In the genomic region with DNA sequence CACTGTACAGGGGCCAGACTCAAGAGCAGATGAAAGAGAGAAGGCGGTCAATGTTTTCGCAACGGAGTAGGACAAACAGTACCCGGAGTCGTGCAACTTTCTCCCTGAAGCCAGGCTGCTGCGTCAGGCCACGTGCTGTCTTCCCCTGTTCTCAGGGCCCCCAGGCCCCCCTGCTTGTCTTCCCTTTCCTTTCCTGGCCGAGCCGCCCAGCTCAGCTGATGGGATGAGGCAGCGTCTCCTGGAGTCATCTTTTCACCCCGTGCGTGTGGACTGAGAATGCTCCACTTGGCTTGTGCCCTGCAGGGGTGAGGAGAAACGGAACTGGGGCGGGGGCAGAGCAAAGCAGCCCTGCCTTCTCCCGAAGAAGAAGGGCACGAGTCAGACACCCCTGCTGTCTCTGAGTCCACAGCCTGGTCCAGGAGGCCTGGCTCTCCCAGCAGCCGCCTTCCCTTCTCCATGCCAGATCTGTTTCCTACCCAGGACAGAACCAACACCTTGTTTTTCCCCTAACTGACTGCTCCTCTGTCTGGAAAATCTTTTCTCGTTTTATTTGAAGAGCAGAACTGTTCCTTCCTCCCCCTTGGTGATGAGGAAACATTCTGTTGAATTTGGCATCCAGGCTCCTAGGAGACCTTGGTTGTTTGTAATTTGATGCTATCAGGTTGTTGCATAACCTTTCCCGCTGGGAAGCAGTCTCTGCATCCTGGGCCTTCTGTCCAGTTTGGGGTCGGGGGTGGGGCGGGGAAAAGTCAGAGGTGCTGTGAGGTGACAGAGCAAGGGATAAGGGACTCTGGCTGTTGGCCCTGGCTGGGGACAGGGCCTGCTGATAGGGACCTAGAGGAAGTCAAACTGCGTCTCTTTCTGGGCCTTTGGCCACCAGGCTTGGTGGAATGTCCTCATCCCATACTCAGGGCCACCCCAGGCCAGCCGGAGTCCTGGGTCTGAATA, we compare ENCODE assay signal across 8 cellular contexts.
DNase-seq lines count a peak whose midpoint lies in the region; ATAC-seq, FAIRE-seq and TF ChIP-seq lines count a peak whose summit lies in the region.

No MANE protein-coding gene starts in this region.

- H3K4me1 ChIP-seq in endothelial cell of umbilical vein (ENCODE audit: control insufficient read depth, extremely low read depth, insufficient read depth, low read length) = peaks cover 36% of the 10 kb centered on the region
- peaks cover 0 to 11% of the 10 kb centered on the region in 2 donors for H3K4me1 ChIP-seq in mucosa of rectum (ENCODE audit: control insufficient read depth in 2 of 2, insufficient read depth in 2 of 2, low read length in 2 of 2)
- peaks cover 0 to 2% of the 10 kb centered on the region in 2 donors for H3K4me1 ChIP-seq in aorta (ENCODE audit: control insufficient read depth in 1 of 2, insufficient read depth in 2 of 2, low read length in 2 of 2)
- H3K4me1 ChIP-seq in CD8-positive, alpha-beta memory T cell (ENCODE audit: insufficient read depth, low read length) = peaks cover 11% of the 10 kb centered on the region

- H3K4me2 ChIP-seq in endothelial cell of umbilical vein (ENCODE audit: insufficient read depth, low read length) = no peak overlapping the region

- no peaks in the 10 kb centered on the region for H3K79me2 ChIP-seq in endothelial cell of umbilical vein (ENCODE audit: control insufficient read depth, insufficient read depth, low read length)

- H2AFZ ChIP-seq in endothelial cell of umbilical vein (ENCODE audit: low read depth, low read length) = peak overlapping the region; percentile 64

- peak; percentile 25 for TF ChIP-seq POLR2A in endothelial cell of umbilical vein (IDR thresholded peaks at IDR 0.05; ENCODE audit: low read depth, low read length)

- peaks cover 13% of the 10 kb centered on the region for H3K4me1 Mint-ChIP-seq in Calu3 (ENCODE audit: low read depth, unreplicated experiment)
- H3K4me1 Mint-ChIP-seq in CD8-positive, alpha-beta memory T cell = peaks cover 3 to 21% (median 14%) of the 10 kb centered on the region in 3 donors

- CTCF ChIA-PET in Calu3 (lab: Charles Lee) (no interaction called here), endothelial cell of umbilical vein (lab: Charles Lee) (interaction anchor here (0.7 to 5.2 kb wide), 4 partner anchors 21 to 66 kb away, joined by 3 to 24 read pairs (median 5); no protein-coding TSS in a partner anchor)
- CTCF ChIA-PET in CD8-positive, alpha-beta memory T cell (lab: Charles Lee) = no interaction called here

- no peaks in the 10 kb centered on the region for H3K9me1 ChIP-seq in endothelial cell of umbilical vein (replicated peaks; ENCODE audit: control insufficient read depth, extremely low read depth, insufficient read depth, low read length)

- H3K27ac ChIP-seq in endothelial cell of umbilical vein (ENCODE audit: insufficient read depth, low read depth, low read length) (peak overlapping the region; percentile 75), mucosa of rectum (ENCODE audit: low read depth in 2 of 2, low read length in 2 of 2) (peak overlapping the region; percentile 58 to 72), aorta (ENCODE audit: low read depth in 1 of 2, low read length in 2 of 2) (peak overlapping the region in 1 of 2 donors; percentile 89)
- no peak overlapping the region for H3K27ac ChIP-seq in CD8-positive, alpha-beta memory T cell (ENCODE audit: low read depth, low read length)

- no peaks in the 10 kb centered on the region for H3K36me3 Mint-ChIP-seq in Calu3 (ENCODE audit: insufficient read depth, unreplicated experiment)
- H3K36me3 Mint-ChIP-seq in CD8-positive, alpha-beta memory T cell = peaks cover 3 to 10% (median 4%) of the 10 kb centered on the region in 3 donors

- H3K9me3 ChIP-seq in endothelial cell of umbilical vein (replicated peaks; ENCODE audit: control insufficient read depth, insufficient read depth, low read length) (no peaks in the 10 kb centered on the region), mucosa of rectum (ENCODE audit: control insufficient read depth in 2 of 2, low read length in 2 of 2) (no peaks in the 10 kb centered on the region), aorta (ENCODE audit: control insufficient read depth, low read length) (no peaks in the 10 kb centered on the region)
- no peaks in the 10 kb centered on the region for H3K9me3 ChIP-seq in CD8-positive, alpha-beta memory T cell (ENCODE audit: low read length)

- H3K4me3 Mint-ChIP-seq in Calu3 (ENCODE audit: low read depth, unreplicated experiment) = no peak overlapping the region
- no peak overlapping the region for H3K4me3 Mint-ChIP-seq in CD8-positive, alpha-beta memory T cell

- intact Hi-C loops in Calu3 (cut with micrococcal nuclease; ENCODE audit: unreplicated experiment) (no loop called here), endothelial cell of umbilical vein (cut with micrococcal nuclease) (loop anchor here (1.0 to 2.0 kb wide), 4 partner anchors 24 to 86 kb away; no protein-coding TSS in a partner anchor), aorta (cut with DNase I) (no loop called here)

- DNase-seq in Calu3 (peak; percentile 14), NCI-H460 (ENCODE audit: extremely low read depth, low read depth) (peak; percentile 96), endothelial cell of umbilical vein (ENCODE audit: low read depth, low spot score) (peak; percentile 92), aorta (peak; percentile 94 to 96)
- no peak for DNase-seq in CD8-positive, alpha-beta memory T cell
- no peak for DNase-seq in effector CD8-positive, alpha-beta T cell (lab: John Stamatoyannopoulos, UW)

- no peaks in the 10 kb centered on the region for H4K20me1 ChIP-seq in endothelial cell of umbilical vein (replicated peaks; ENCODE audit: control insufficient read depth, extremely low read depth, insufficient read depth, low read length)

- dilution Hi-C loops in endothelial cell of umbilical vein (cut with MboI; ENCODE audit: extremely low pct_ligation_motif_present, low sequenced_read_pairs) = no loop called here

- H3K9me3 Mint-ChIP-seq in Calu3 (ENCODE audit: low read depth, unreplicated experiment) = no peaks in the 10 kb centered on the region
- H3K9me3 Mint-ChIP-seq in CD8-positive, alpha-beta memory T cell = no peaks in the 10 kb centered on the region

- H3K27me3 Mint-ChIP-seq in Calu3 (ENCODE audit: unreplicated experiment) = peaks cover 18% of the 10 kb centered on the region
- no peaks in the 10 kb centered on the region for H3K27me3 Mint-ChIP-seq in CD8-positive, alpha-beta memory T cell

- WGBS in aorta, 2 donors = 10 to 13% methylated on average over 23 of the region's 23 CpGs

- no peak overlapping the region for H3K27ac Mint-ChIP-seq in Calu3 (ENCODE audit: unreplicated experiment)
- H3K27ac Mint-ChIP-seq in CD8-positive, alpha-beta memory T cell = peak overlapping the region in 1 of 8 donors; percentile 54

- ATAC-seq in aorta (ENCODE audit: low FRiP score) = peak; percentile 94
- ATAC-seq in HG03095 (IDR thresholded peaks at IDR 0.05; ENCODE audit: unreplicated experiment) = no peak

- POLR2A ChIA-PET in endothelial cell of umbilical vein (lab: Charles Lee) = no interaction called here
- POLR2A ChIA-PET in CD8-positive, alpha-beta memory T cell (lab: Charles Lee) = no interaction called here

- BruUV-seq in Calu3 (replicated peaks; lab: Mats Ljungman, UMichigan) (no TSS peak), endothelial cell of umbilical vein (replicated peaks; lab: Mats Ljungman, UMichigan) (TSS peak; percentile 29)

- peak; percentile 94 for FAIRE-seq in endothelial cell of umbilical vein (lab: Jason Lieb, UNC)

- H3K4me3 ChIP-seq in endothelial cell of umbilical vein (replicated peaks in 1 of 3; ENCODE audit: insufficient read depth in 1 of 3, low read depth in 1 of 3, low read length in 3 of 3) = no peak overlapping the region
- no peak overlapping the region for H3K4me3 ChIP-seq in mucosa of rectum (ENCODE audit: low read length in 2 of 2)
- H3K4me3 ChIP-seq in aorta (ENCODE audit: low read length in 2 of 2) = no peak overlapping the region
- no peak overlapping the region for H3K4me3 ChIP-seq in CD8-positive, alpha-beta memory T cell (ENCODE audit: low read length)

- H3K27me3 ChIP-seq in endothelial cell of umbilical vein (ENCODE audit: control insufficient read depth in 2 of 2, insufficient read depth in 2 of 2, low read length in 2 of 2) (no peaks in the 10 kb centered on the region), mucosa of rectum (ENCODE audit: control insufficient read depth in 2 of 2, insufficient read depth in 2 of 2, low read length in 2 of 2) (peaks cover 0 to 2% of the 10 kb centered on the region in 2 donors), aorta (ENCODE audit: control insufficient read depth in 1 of 2, insufficient read depth in 2 of 2, low read length in 1 of 2) (no peaks in the 10 kb centered on the region)
- no peaks in the 10 kb centered on the region for H3K27me3 ChIP-seq in CD8-positive, alpha-beta memory T cell (ENCODE audit: insufficient read depth, low read length, poor library complexity, severe bottlenecking)

- no peak for TF ChIP-seq CTCF in Calu3 (IDR thresholded peaks at IDR 0.05; ENCODE audit: unreplicated experiment)
- no peak for TF ChIP-seq CTCF in endothelial cell of umbilical vein (IDR thresholded peaks at IDR 0.05; ENCODE audit: extremely low read depth in 1 of 2, insufficient read depth in 1 of 2, low read depth in 1 of 2, low read length in 2 of 2)

- peak overlapping the region; percentile 66 for H3K9ac ChIP-seq in endothelial cell of umbilical vein (replicated peaks; ENCODE audit: extremely low read depth, insufficient read depth, low read length)
- peak overlapping the region in 1 of 2 donors; percentile 23 for H3K9ac ChIP-seq in mucosa of rectum (ENCODE audit: low read depth in 1 of 2, low read length in 2 of 2)

- H3K36me3 ChIP-seq in endothelial cell of umbilical vein (ENCODE audit: control insufficient read depth in 2 of 2, extremely low read depth in 1 of 2, insufficient read depth in 2 of 2, low read length in 2 of 2) (no peaks in the 10 kb centered on the region), mucosa of rectum (ENCODE audit: control insufficient read depth in 2 of 2, insufficient read depth in 2 of 2, low read length in 2 of 2) (no peaks in the 10 kb centered on the region), aorta (ENCODE audit: control insufficient read depth in 1 of 2, insufficient read depth in 2 of 2, low read length in 1 of 2) (no peaks in the 10 kb centered on the region)
- H3K36me3 ChIP-seq in CD8-positive, alpha-beta memory T cell (ENCODE audit: insufficient read depth, low read length) = no peaks in the 10 kb centered on the region

TF ChIP-seq in endothelial cell of umbilical vein, 7 proteins besides CTCF, POLR2A, EP300 and RAD21 (continues in another document):
- TF ChIP-seq GATA2 (IDR thresholded peaks at IDR 0.05; ENCODE audit: insufficient read depth, insufficient read length, low read depth, low read length) = peak; percentile 47
- TF ChIP-seq POLR2AphosphoS5 (IDR thresholded peaks at IDR 0.05; ENCODE audit: insufficient read depth, low read depth, low read length) = peak; percentile 14
- TF ChIP-seq JUN (IDR thresholded peaks at IDR 0.05; ENCODE audit: borderline replicate concordance, insufficient read depth, insufficient read length, low read depth) = peak; percentile 25
- no peak for TF ChIP-seq FOS (IDR thresholded peaks at IDR 0.05; ENCODE audit: borderline replicate concordance, insufficient read depth, low read length)
- no peak for TF ChIP-seq MYC (IDR thresholded peaks at IDR 0.05; ENCODE audit: low read depth, low read length)

Comparison
In these comparisons a context has a peak if more than half of its experiments do, and no peak if none do; other contexts are left out.
1. DNase-seq: peak in Calu3 (single experiment), NCI-H460 (single experiment), endothelial cell of umbilical vein (single experiment) and aorta (2 of 2); none in CD8-positive, alpha-beta memory T cell (0 of 5) and effector CD8-positive, alpha-beta T cell (single experiment).